ENCODE assay signal across 12 cellular contexts in genomic region chr3:147669076-147669475, GRCh38.
"Had no signal": no experiment of that assay in that cellular context is flagged by ENCODE, and none has a peak within 500 bp of the region (broad histone marks: within the 10 kb centered on the region; RNA-seq: fewer than 3 reads in every experiment).

No MANE protein-coding gene starts in this region.

- H3K4me3 ChIP-seq: esophagus muscularis mucosa, ovary, right atrium auricular region, smooth muscle cell had no signal

- DNase-seq: effector memory CD4-positive, alpha-beta T cell; kidney; left colon; mesendoderm; naive thymus-derived CD8-positive, alpha-beta T cell; nucleus accumbens; ovary; stimulated activated CD4-positive, alpha-beta T cell treated with anti-CD3 and anti-CD28 coated beads, Interleukin-2, amount 100 ng/mL, for 48 hours; stimulated activated naive CD4-positive, alpha-beta T cell treated with Interleukin-2 at 50 U/mL for 16 hours had no signal

- H3K27me3 ChIP-seq: esophagus muscularis mucosa, ovary, right atrium auricular region had no signal

- H3K4me1 ChIP-seq: esophagus muscularis mucosa, right atrium auricular region had no signal

- H3K36me3 ChIP-seq: esophagus muscularis mucosa, ovary, right atrium auricular region had no signal

- H3K4me2 ChIP-seq: smooth muscle cell had no signal

- ATAC-seq: left colon; naive thymus-derived CD8-positive, alpha-beta T cell had no signal

- H3K9me3 ChIP-seq: esophagus muscularis mucosa, ovary, right atrium auricular region had no signal
